29 cellular contexts compared by ENCODE assay signal in the genomic region with DNA sequence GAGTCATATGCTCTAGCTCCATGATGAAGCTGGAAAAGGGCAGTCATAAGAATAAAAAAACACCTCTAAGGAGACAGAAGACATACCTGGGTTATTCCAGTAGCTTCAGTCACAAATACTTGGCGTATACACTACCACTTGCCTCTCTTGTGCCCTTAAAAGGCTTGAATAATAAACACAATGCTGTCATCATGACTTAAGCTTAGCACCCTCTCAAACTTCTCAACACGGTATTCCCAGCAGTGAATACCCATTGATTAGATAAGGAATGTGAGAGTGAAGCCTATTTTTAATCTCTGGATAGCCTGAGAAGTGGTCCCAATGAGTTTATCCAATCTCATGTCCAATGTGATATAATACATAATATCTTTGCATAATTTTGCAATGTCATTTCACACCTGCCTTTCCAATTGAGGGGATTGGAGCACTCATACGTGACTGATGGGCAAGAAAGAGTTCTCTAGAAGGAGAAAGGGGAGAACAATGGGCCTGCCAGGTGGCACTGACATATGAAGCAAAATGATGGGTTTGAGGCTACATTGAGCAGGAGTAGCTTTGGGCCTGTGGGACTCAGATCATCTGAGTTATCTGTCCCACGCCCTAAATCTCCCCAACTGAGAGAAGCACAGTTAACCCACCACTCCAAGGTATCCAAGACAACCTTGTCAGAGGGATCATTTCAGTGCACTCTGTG.
"Had no signal": no experiment of that assay in that cellular context is flagged by ENCODE, and none has a peak within 500 bp of the region (broad histone marks: within the 10 kb centered on the region; RNA-seq: fewer than 3 reads in every experiment).

No MANE protein-coding gene starts in this region.

- DNase-seq: colonic mucosa; effector CD8-positive, alpha-beta T cell; endodermal cell; foreskin fibroblast; gastrocnemius medialis; head of caudate nucleus; hippocampal formation; left colon; mucosa of descending colon; naive B cell; sigmoid colon; stimulated activated CD4-positive, alpha-beta T cell treated with anti-CD3 and anti-CD28 coated beads, Interleukin-2, amount 100 ng/mL, for 24 hours; stimulated activated CD4-positive, alpha-beta T cell treated with anti-CD3 and anti-CD28 coated beads, Interleukin-4, amount 100 ng/mL, for 24 hours; stimulated activated naive CD4-positive, alpha-beta T cell treated with Interleukin-2 at 50 U/mL for 16 hours; stomach; testis; tibial artery had no signal

- H3K27ac ChIP-seq: colonic mucosa, epithelial cell of prostate, gastrocnemius medialis, parathyroid adenoma, sigmoid colon, stomach, testis, tibial artery had no signal

- H3K27me3 Mint-ChIP-seq: dendritic cell treated with granulocyte-macrophage colony-stimulating factor and Interleukin-4, amounts not matched to agents 40 ng/mL and 50 ng/mL, for 4 days; memory B cell; naive B cell had no signal

- H3K4me3 ChIP-seq: colonic mucosa, gastrocnemius medialis, lung, mucosa of descending colon, neural progenitor cell, sigmoid colon, stomach, testis, tibial artery had no signal

- H3K27me3 ChIP-seq: colonic mucosa, gastrocnemius medialis, neural progenitor cell, sigmoid colon, stomach, testis, tibial artery had no signal

- H3K27ac Mint-ChIP-seq: dendritic cell treated with granulocyte-macrophage colony-stimulating factor and Interleukin-4, amounts not matched to agents 40 ng/mL and 50 ng/mL, for 4 days; endodermal cell; memory B cell; mesothelial cell of epicardium; naive B cell; nephron; neural progenitor cell; progenitor cell of endocrine pancreas; stimulated activated effector memory CD8-positive, alpha-beta T cell treated with anti-CD3 and anti-CD28 coated beads, Interleukin-12 subunit alpha, Interleukin-12 subunit beta, amount 100 ng/mL, for 72 hours; type B pancreatic cell had no signal

- H3K36me3 Mint-ChIP-seq: memory B cell; mesothelial cell of epicardium; naive B cell; neural progenitor cell; stimulated activated effector memory CD8-positive, alpha-beta T cell treated with anti-CD3 and anti-CD28 coated beads, Interleukin-12 subunit alpha, Interleukin-12 subunit beta, amount 100 ng/mL, for 72 hours; type B pancreatic cell had no signal

- H3K36me3 ChIP-seq: colonic mucosa, gastrocnemius medialis, neural progenitor cell, sigmoid colon, stomach, tibial artery had no signal

- H3K4me1 ChIP-seq: colonic mucosa, gastrocnemius medialis, parathyroid adenoma, sigmoid colon, stomach, testis, tibial artery had no signal

- ATAC-seq: esophagus mucosa; gastrocnemius medialis; left colon; mucosa of descending colon; stimulated activated effector memory CD8-positive, alpha-beta T cell treated with anti-CD3 and anti-CD28 coated beads, Interleukin-12 subunit alpha, Interleukin-12 subunit beta, amount 100 ng/mL, for 72 hours had no signal

- H3K4me3 Mint-ChIP-seq: dendritic cell treated with granulocyte-macrophage colony-stimulating factor and Interleukin-4, amounts not matched to agents 40 ng/mL and 50 ng/mL, for 4 days; endodermal cell; memory B cell; mesothelial cell of epicardium; naive B cell; nephron; neural progenitor cell; stimulated activated effector memory CD8-positive, alpha-beta T cell treated with anti-CD3 and anti-CD28 coated beads, Interleukin-12 subunit alpha, Interleukin-12 subunit beta, amount 100 ng/mL, for 72 hours; type B pancreatic cell had no signal

- H3K9me3 ChIP-seq: colonic mucosa, gastrocnemius medialis, mucosa of descending colon, sigmoid colon, stomach, testis, tibial artery had no signal

- H3K4me1 Mint-ChIP-seq: naive B cell; nephron; stimulated activated effector memory CD8-positive, alpha-beta T cell treated with anti-CD3 and anti-CD28 coated beads, Interleukin-12 subunit alpha, Interleukin-12 subunit beta, amount 100 ng/mL, for 72 hours had no signal
